In genomic region chr5:3024976-3025375, GRCh38 we compare ENCODE assay signal across 27 cellular contexts.
"Had no signal": no experiment of that assay in that cellular context is flagged by ENCODE, and none has a peak within 500 bp of the region (broad histone marks: within the 10 kb centered on the region; RNA-seq: fewer than 3 reads in every experiment).

No MANE protein-coding gene starts in this region.

- H3K4me1 ChIP-seq: ascending aorta, breast epithelium, colonic mucosa had no signal

- DNase-seq: activated CD4-positive, alpha-beta memory T cell treated with anti-CD3 and anti-CD28 coated beads, Interleukin-2, amount 10 ng/mL, durations not matched to agents 7 days and 5 days; activated CD4-positive, alpha-beta T cell treated with anti-CD3 and anti-CD28 coated beads for 36 hours; activated CD4-positive, alpha-beta T cell treated with anti-CD3 and anti-CD28 coated beads, Interleukin-2, amount 10 ng/mL, durations not matched to agents 24 days and 14 days; activated CD4-positive, CD25-positive, alpha-beta regulatory T cell; activated CD4-positive, CD25-positive, alpha-beta regulatory T cell treated with anti-CD3 and anti-CD28 coated beads, Interleukin-2, amount 50 U/mL, for 72 hours; activated CD8-positive, alpha-beta memory T cell treated with anti-CD3 and anti-CD28 coated beads, Interleukin-2, amount 50 U/mL, for 48 hours; activated naive CD4-positive, alpha-beta T cell treated with anti-CD3 and anti-CD28 coated beads for 36 hours; activated naive CD8-positive, alpha-beta T cell treated with anti-CD3 and anti-CD28 coated beads for 36 hours; activated T-cell treated with anti-CD3 and anti-CD28 coated beads for 4 hours; activated T-cell treated with anti-CD3 and anti-CD28 coated beads, Interleukin-2, amount 50 U/mL, for 24 hours; activated T-cell treated with anti-CD3 and anti-CD28 coated beads, Interleukin-2, amount 50 U/mL, for 72 hours; central memory CD4-positive, alpha-beta T cell; cerebellar nuclear complex; colonic mucosa; effector memory CD4-positive, alpha-beta T cell; endodermal cell; foreskin fibroblast; T-helper 1 cell; T-helper 17 cell; T1000 had no signal

- H3K4me3 ChIP-seq: ascending aorta, breast epithelium, cardiac muscle cell, colonic mucosa had no signal

- H3K4me3 Mint-ChIP-seq: activated CD4-positive, alpha-beta memory T cell treated with anti-CD3 and anti-CD28 coated beads, Interleukin-2, amount 10 ng/mL, durations not matched to agents 7 days and 5 days; activated CD4-positive, alpha-beta T cell treated with anti-CD3 and anti-CD28 coated beads for 36 hours; activated CD4-positive, alpha-beta T cell treated with anti-CD3 and anti-CD28 coated beads, Interleukin-2, amount 10 ng/mL, durations not matched to agents 24 days and 14 days; activated naive CD4-positive, alpha-beta T cell treated with anti-CD3 and anti-CD28 coated beads for 36 hours; activated naive CD4-positive, alpha-beta T cell treated with anti-CD3 and anti-CD28 coated beads, Interleukin-2, amount 50 U/mL, for 24 hours; activated naive CD8-positive, alpha-beta T cell treated with anti-CD3 and anti-CD28 coated beads for 36 hours; activated T-cell treated with anti-CD3 and anti-CD28 coated beads, Interleukin-2, amount 50 U/mL, for 24 hours; activated T-cell treated with anti-CD3 and anti-CD28 coated beads, Interleukin-2, amount 50 U/mL, for 72 hours; brain; endodermal cell; T-helper 17 cell; T-helper 2 cell treated with Interferon-gamma antibody and Interleukin-4, amounts not matched to agents 5 μg/mL and 100 μg/mL, for 36 hours had no signal

- H3K27me3 Mint-ChIP-seq: activated CD4-positive, alpha-beta memory T cell treated with anti-CD3 and anti-CD28 coated beads, Interleukin-2, amount 10 ng/mL, durations not matched to agents 7 days and 5 days; activated CD4-positive, alpha-beta T cell treated with anti-CD3 and anti-CD28 coated beads for 36 hours; activated CD4-positive, alpha-beta T cell treated with anti-CD3 and anti-CD28 coated beads, Interleukin-2, amount 10 ng/mL, durations not matched to agents 24 days and 14 days; activated naive CD4-positive, alpha-beta T cell treated with anti-CD3 and anti-CD28 coated beads, Interleukin-2, amount 50 U/mL, for 24 hours; activated T-cell treated with anti-CD3 and anti-CD28 coated beads, Interleukin-2, amount 50 U/mL, for 24 hours; T-helper 17 cell had no signal

- H3K4me1 Mint-ChIP-seq: activated CD4-positive, alpha-beta memory T cell treated with anti-CD3 and anti-CD28 coated beads, Interleukin-2, amount 10 ng/mL, durations not matched to agents 7 days and 5 days; activated CD4-positive, alpha-beta T cell treated with anti-CD3 and anti-CD28 coated beads for 36 hours; activated CD4-positive, alpha-beta T cell treated with anti-CD3 and anti-CD28 coated beads, Interleukin-2, amount 10 ng/mL, durations not matched to agents 24 days and 14 days; activated naive CD4-positive, alpha-beta T cell treated with anti-CD3 and anti-CD28 coated beads, Interleukin-2, amount 50 U/mL, for 24 hours; activated naive CD8-positive, alpha-beta T cell treated with anti-CD3 and anti-CD28 coated beads for 36 hours; brain; endodermal cell; T-helper 17 cell had no signal

- ATAC-seq: activated CD4-positive, alpha-beta T cell treated with anti-CD3 and anti-CD28 coated beads for 36 hours; activated T-cell treated with anti-CD3 and anti-CD28 coated beads, Interleukin-2, amount 50 U/mL, for 72 hours; esophagus mucosa; T-helper 17 cell had no signal

- H3K36me3 ChIP-seq: ascending aorta, breast epithelium, cardiac muscle cell, colonic mucosa had no signal

- H3K9me3 Mint-ChIP-seq: activated naive CD4-positive, alpha-beta T cell treated with anti-CD3 and anti-CD28 coated beads, Interleukin-2, amount 50 U/mL, for 24 hours; activated naive CD8-positive, alpha-beta T cell treated with anti-CD3 and anti-CD28 coated beads for 36 hours; brain; endodermal cell had no signal

- H3K27ac ChIP-seq: ascending aorta, breast epithelium, cardiac muscle cell, colonic mucosa had no signal

- H3K9me3 ChIP-seq: ascending aorta, breast epithelium, colonic mucosa had no signal

- H3K27ac Mint-ChIP-seq: activated CD4-positive, alpha-beta memory T cell treated with anti-CD3 and anti-CD28 coated beads, Interleukin-2, amount 10 ng/mL, durations not matched to agents 7 days and 5 days; activated CD4-positive, alpha-beta T cell treated with anti-CD3 and anti-CD28 coated beads for 36 hours; activated CD4-positive, alpha-beta T cell treated with anti-CD3 and anti-CD28 coated beads, Interleukin-2, amount 10 ng/mL, durations not matched to agents 24 days and 14 days; activated naive CD4-positive, alpha-beta T cell treated with anti-CD3 and anti-CD28 coated beads for 36 hours; activated naive CD4-positive, alpha-beta T cell treated with anti-CD3 and anti-CD28 coated beads, Interleukin-2, amount 50 U/mL, for 24 hours; activated naive CD8-positive, alpha-beta T cell treated with anti-CD3 and anti-CD28 coated beads for 36 hours; activated T-cell treated with anti-CD3 and anti-CD28 coated beads, Interleukin-2, amount 50 U/mL, for 24 hours; activated T-cell treated with anti-CD3 and anti-CD28 coated beads, Interleukin-2, amount 50 U/mL, for 72 hours; endodermal cell; T-helper 17 cell; T-helper 2 cell treated with Interferon-gamma antibody and Interleukin-4, amounts not matched to agents 5 μg/mL and 100 μg/mL, for 36 hours had no signal

- H3K27me3 ChIP-seq: ascending aorta, breast epithelium, cardiac muscle cell, colonic mucosa had no signal

- H3K36me3 Mint-ChIP-seq: activated naive CD4-positive, alpha-beta T cell treated with anti-CD3 and anti-CD28 coated beads, Interleukin-2, amount 50 U/mL, for 24 hours; activated naive CD8-positive, alpha-beta T cell treated with anti-CD3 and anti-CD28 coated beads for 36 hours; brain had no signal
